ENCODE assay signal across 24 cellular contexts in the genomic region with DNA sequence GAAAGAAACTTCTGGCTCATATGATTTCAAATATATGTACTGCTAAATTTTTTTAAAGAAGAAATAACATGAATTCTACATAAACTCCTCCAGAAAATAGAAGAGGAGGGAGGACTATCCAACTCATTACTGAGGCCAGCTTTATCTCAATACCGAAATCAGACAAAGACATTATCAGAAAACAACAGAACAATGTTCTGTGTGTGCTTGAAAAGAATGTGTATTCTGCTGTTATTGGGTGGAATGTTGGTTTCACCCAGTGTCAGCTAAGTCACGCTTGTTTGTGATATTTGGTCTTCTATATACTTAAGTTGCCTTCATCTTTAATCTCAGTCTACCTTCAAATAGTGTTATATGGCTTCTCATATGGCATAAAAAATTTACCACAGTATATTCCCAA. TPM values are rescaled to one million over a fixed set of nuclear protein-coding genes. Genes with fewer than 3 reads are reported as not detected.
DNase-seq lines count a peak whose midpoint lies in the region; ATAC-seq, FAIRE-seq and TF ChIP-seq lines count a peak whose summit lies in the region.
"Had no signal": no experiment of that assay in that cellular context is flagged by ENCODE, and none has a peak within 500 bp of the region (broad histone marks: within the 10 kb centered on the region; RNA-seq: fewer than 3 reads in every experiment).

No MANE protein-coding gene starts in this region.

- in situ Hi-C loops in K562 (cut with MboI): no loop called here

- H3K9me3 ChIP-seq in K562 (replicated peaks; ENCODE audit: control insufficient read depth, insufficient read depth, low read depth, low read length) (no peaks in the 10 kb centered on the region), keratinocyte (ENCODE audit: control insufficient read depth, low read depth, low read length) (no peaks in the 10 kb centered on the region)
- H3K9me3 ChIP-seq: A549 had no signal

- H3K27ac ChIP-seq in K562 (ENCODE audit: extremely low read depth, low read depth, low read length) (no peak overlapping the region), keratinocyte (ENCODE audit: control insufficient read depth, insufficient read depth, low read length) (no peak overlapping the region)
- H3K27ac ChIP-seq: A549, GM23248 had no signal

- FAIRE-seq in D721Med (lab: Jason Lieb, UNC) (peak; percentile 51), K562 (lab: Jason Lieb, UNC) (no peak), keratinocyte (lab: Jason Lieb, UNC) (peak; percentile 17)
- FAIRE-seq: A549, GM12892, H1 had no signal

- no peak for TF ChIP-seq RAD21 in K562 (CRISPR knock-in tag; conservative IDR thresholded peaks at IDR 0.05 in 1 of 2, IDR thresholded peaks at IDR 0.05 in 1 of 2)

- no peaks in the 10 kb centered on the region for H4K20me1 ChIP-seq in K562 (replicated peaks; ENCODE audit: control insufficient read depth, insufficient read depth, low read length)
- H4K20me1 ChIP-seq in keratinocyte (ENCODE audit: control insufficient read depth, extremely low read depth, insufficient read depth, low read length): no peaks in the 10 kb centered on the region

- TF ChIP-seq POLR2A in K562 (conservative IDR thresholded peaks at IDR 0.05): no peak

- CTCF ChIA-PET in K562 (lab: Yijun Ruan, JAX; ENCODE audit: low intra/inter-chr PET ratio): interaction anchor here (0.6 kb wide), 1 partner anchor 356 kb away, joined by 3 read pairs; no protein-coding TSS in a partner anchor

- intact Hi-C loops in K562 (cut with micrococcal nuclease) (loop anchor here (10.0 kb wide), 1 partner anchor 512 kb away; no protein-coding TSS in a partner anchor), Right ventricle myocardium inferior (cut with DNase I) (no loop called here)

- no TSS peak for BruUV-seq in K562 (replicated peaks; lab: Mats Ljungman, UMichigan)

- H3K4me2 ChIP-seq in K562 (ENCODE audit: insufficient read depth, low read length) (no peak overlapping the region), keratinocyte (ENCODE audit: control insufficient read depth, extremely low read depth, insufficient read depth, low read depth, low read length) (no peak overlapping the region)
- H3K4me2 ChIP-seq: A549 had no signal

- no peak for TF ChIP-seq EP300 in K562 (IDR thresholded peaks at IDR 0.05; ENCODE audit: low read length)

- DNase-seq in D721Med (ENCODE audit: insufficient read length, low spot score) (no peak), K562 (ENCODE audit: extremely low read depth in 1 of 4, low spot score in 3 of 4) (no peak), keratinocyte (ENCODE audit: low read depth, low spot score) (no peak), pons (ENCODE audit: low spot score) (peak; percentile 79), Right ventricle myocardium inferior (ENCODE audit: missing footprints) (no peak)
- DNase-seq: 8988T; ACHN; AML-193; C1 segment of cervical spinal cord; Calu3; CD4-positive, alpha-beta memory T cell; COR-L47; DMS153; DND-41; GM23248; H7; HCEC 1CT had no signal

- H2AFZ ChIP-seq in K562 (ENCODE audit: low read depth, low read length) (no peak overlapping the region), keratinocyte (ENCODE audit: control insufficient read depth, low read length) (no peak overlapping the region)
- H2AFZ ChIP-seq: GM23248 had no signal

- H3K36me3 ChIP-seq in K562 (ENCODE audit: control insufficient read depth, insufficient read depth, low read length) (no peaks in the 10 kb centered on the region), keratinocyte (ENCODE audit: control insufficient read depth in 2 of 2, extremely low read depth in 1 of 2, insufficient read depth in 2 of 2, low read length in 2 of 2) (no peaks in the 10 kb centered on the region)

- 0% methylated on average over 2 of the region's 2 CpGs for WGBS in K562 (ENCODE audit: insufficient coverage, low coverage, missing lambda C conversion rate)

- H3K9me1 ChIP-seq in K562 (ENCODE audit: control insufficient read depth, insufficient read depth, low read length): no peaks in the 10 kb centered on the region
- no peaks in the 10 kb centered on the region for H3K9me1 ChIP-seq in keratinocyte (ENCODE audit: control insufficient read depth, extremely low read depth, insufficient read depth, low read length)

- H3K27me3 ChIP-seq in K562 (ENCODE audit: control insufficient read depth in 2 of 2, insufficient read depth in 2 of 2, low read length in 2 of 2) (peaks cover 0 to 2% of the 10 kb centered on the region in 2 experiments; a peak in 1 of 5 replicates), keratinocyte (ENCODE audit: control insufficient read depth, extremely low read depth, insufficient read depth, low read length) (no peaks in the 10 kb centered on the region)

- H3K79me2 ChIP-seq in K562 (ENCODE audit: control insufficient read depth, insufficient read depth, low read length) (no peaks in the 10 kb centered on the region), keratinocyte (ENCODE audit: control insufficient read depth, insufficient read depth, low read length) (no peaks in the 10 kb centered on the region)

- dilution Hi-C loops in keratinocyte (cut with MboI; ENCODE audit: extremely low pct_ligation_motif_present, low sequenced_read_pairs): loop anchor here (25.0 kb wide), 1 partner anchor 100 kb away; no protein-coding TSS in a partner anchor

- POLR2A ChIA-PET in K562 (lab: Yijun Ruan, JAX): no interaction called here

- no peak overlapping the region for H3K4me3 ChIP-seq in K562
- H3K4me3 ChIP-seq in keratinocyte (ENCODE audit: control insufficient read depth in 2 of 3, extremely low read depth in 1 of 3, insufficient read depth in 2 of 3, low read depth in 1 of 3, low read length in 3 of 3): no peak overlapping the region
- H3K4me3 ChIP-seq: A549, GM23248 had no signal

- ATAC-seq in K562 (no peak), Right ventricle myocardium inferior (no peak), GM19023 (IDR thresholded peaks at IDR 0.05; ENCODE audit: unreplicated experiment) (no peak), GM21528 (IDR thresholded peaks at IDR 0.05; ENCODE audit: low FRiP score, unreplicated experiment) (no peak), GM18870 (IDR thresholded peaks at IDR 0.05; ENCODE audit: unreplicated experiment) (no peak)
- ATAC-seq: A549 had no signal

- no peak overlapping the region for H3K9ac ChIP-seq in K562 (ENCODE audit: insufficient read depth in 1 of 2, low read depth in 2 of 2, low read length in 2 of 2)
- H3K9ac ChIP-seq in keratinocyte (ENCODE audit: control insufficient read depth, extremely low read depth, insufficient read depth, low read length): no peak overlapping the region
- H3K9ac ChIP-seq: GM23248 had no signal

- TF ChIP-seq CTCF in D721Med (IDR thresholded peaks at IDR 0.05; ENCODE audit: insufficient read depth, missing control alignments) (no peak), K562 (IDR thresholded peaks at IDR 0.05 in 2 of 3, conservative IDR thresholded peaks at IDR 0.05 in 1 of 3; ENCODE audit: insufficient read depth in 2 of 3, low read depth in 1 of 3, low read length in 3 of 3) (no peak), keratinocyte (optimal IDR thresholded peaks at IDR 0.05 in 1 of 3, IDR thresholded peaks at IDR 0.05 in 1 of 3, conservative IDR thresholded peaks at IDR 0.05 in 1 of 3; ENCODE audit: extremely low read depth in 1 of 3, insufficient read depth in 2 of 3, low read length in 3 of 3) (no peak)

- H3K4me1 ChIP-seq in K562 (replicated peaks in 1 of 2; ENCODE audit: control insufficient read depth in 2 of 2, insufficient read depth in 2 of 2, low read length in 2 of 2) (no peaks in the 10 kb centered on the region; a peak in 1 of 5 replicates), keratinocyte (ENCODE audit: control insufficient read depth, extremely low read depth, insufficient read depth, low read length) (no peaks in the 10 kb centered on the region)

RNA-seq across cellular contexts. Expression of a gene that starts 18.6 kb away (rescaled TPM):
- 0.09 and 0.23 TPM in 2 replicates for total RNA-seq in K562 (2011; cell fraction: chromatin; rRNA removed; ENCODE audit: low replicate concordance)
- total RNA-seq in K562 (2011; cell fraction: nucleolus; rRNA removed): 0.13 and 0.17 TPM in 2 replicates
- total RNA-seq in K562 (2011; cell fraction: nucleoplasm; rRNA removed): 0.22 and 0.76 TPM in 2 replicates
- 0.05 and 0.33 TPM in 2 replicates for total RNA-seq in K562 (2014; rRNA removed)
- total RNA-seq in K562 (2014; rRNA removed; fragmentation: Illumina TruSeq; extraction: Trizol): 0.36 and 0.48 TPM in 2 replicates
- 0.30 and 0.47 TPM in 2 replicates for total RNA-seq in K562 (2015; rRNA removed; fragmentation: Illumina TruSeq; extraction: Trizol)
- 0.29 and 0.31 TPM in 2 replicates for total RNA-seq in K562 (2021)
- polyA plus RNA-seq in K562 (2011; rRNA removed): 0.35 and 0.96 TPM in 2 replicates
- 0.15 and 0.31 TPM in 2 replicates for polyA plus RNA-seq in K562 (2011; cell fraction: cytosol; rRNA removed)
- 0.07 and 0.21 TPM in 2 replicates for polyA plus RNA-seq in K562 (2011; cell fraction: nucleus; rRNA removed)
- 0.57 and 0.64 TPM in 2 replicates for polyA plus RNA-seq in K562 (2012)
- 0.35 and 0.56 TPM in 2 replicates for polyA plus RNA-seq in K562 (2014; fragmentation: Illumina TruSeq; extraction: Trizol)
- polyA plus RNA-seq in K562 (2014; fragmentation: Nextera tagmentation; extraction: Ambion mirVana): under 1 TPM; 0.14 to 0.20 TPM
- 0.17 and 0.23 TPM in 2 replicates for polyA plus RNA-seq in K562 (2014; rRNA removed)
- 0.39 and 1.0 TPM in 2 replicates for polyA minus RNA-seq in K562 (2011; rRNA and poly(A)+ RNA removed)
- 0.27 and 0.29 TPM in 2 replicates for polyA minus RNA-seq in K562 (2011; cell fraction: cytosol; rRNA and poly(A)+ RNA removed)
- 0.27 TPM in 1 of 2 replicates, not detected in the other for polyA minus RNA-seq in K562 (2011; cell fraction: nucleus; rRNA and poly(A)+ RNA removed)
- polyA plus RNA-seq in keratinocyte: 0.04 to 0.10 TPM (median 0.05 TPM) in 3 replicates
- polyA plus RNA-seq in keratinocyte (2011; ENCODE audit: low read depth): not detected
- polyA plus RNA-seq in keratinocyte (2011; cell fraction: cytosol; rRNA removed): 0.01 and 0.04 TPM in 2 replicates
- 0.03 TPM in 1 of 2 replicates, not detected in the other for polyA plus RNA-seq in keratinocyte (2011; cell fraction: nucleus; rRNA removed)
- polyA plus RNA-seq in keratinocyte (2012; ENCODE audit: low replicate concordance): 0.06 and 0.07 TPM in 2 replicates
- 0.03 TPM in 1 of 3 replicates, not detected in the others for polyA minus RNA-seq in keratinocyte
- not detected for polyA minus RNA-seq in keratinocyte (2011; cell fraction: cytosol; rRNA and poly(A)+ RNA removed)
- not detected in 2 replicates for polyA minus RNA-seq in keratinocyte (2011; cell fraction: nucleus; rRNA and poly(A)+ RNA removed)
- total RNA-seq in Right ventricle myocardium inferior: 2.4 TPM
- total RNA-seq: CD4-positive, alpha-beta memory T cell had no signal
- polyA plus RNA-seq: CD4-positive, alpha-beta memory T cell had no signal

RNA-seq across cellular contexts. Expression of a gene that starts 30.9 kb away (rescaled TPM):
- total RNA-seq in K562 (2011; cell fraction: chromatin; rRNA removed; ENCODE audit: low replicate concordance): 4.2 and 16.1 TPM in 2 replicates
- 2.2 and 3.4 TPM in 2 replicates for total RNA-seq in K562 (2011; cell fraction: nucleolus; rRNA removed)
- total RNA-seq in K562 (2011; cell fraction: nucleoplasm; rRNA removed): 9.5 and 15.3 TPM in 2 replicates
- total RNA-seq in K562 (2014; rRNA removed) (10.1 and 11.7 TPM in 2 replicates), K562 (2014; rRNA removed; fragmentation: Illumina TruSeq; extraction: Trizol) (21.5 and 23.7 TPM in 2 replicates), K562 (2015; rRNA removed; fragmentation: Illumina TruSeq; extraction: Trizol) (12.1 and 13.0 TPM in 2 replicates), K562 (2021) (23.0 and 24.8 TPM in 2 replicates), Right ventricle myocardium inferior (12.6 TPM)
- polyA plus RNA-seq in K562 (2011; rRNA removed) (7.1 and 8.9 TPM in 2 replicates), K562 (2014; fragmentation: Illumina TruSeq; extraction: Trizol) (14.5 and 15.2 TPM in 2 replicates), K562 (2014; fragmentation: Nextera tagmentation; extraction: Ambion mirVana) (1 to 10 TPM; 5.5 to 7.2 TPM), K562 (2014; rRNA removed) (7.7 and 8.7 TPM in 2 replicates), keratinocyte (4.1 to 7.7 TPM (median 5.4 TPM) in 3 replicates)
- 1.7 and 3.4 TPM in 2 replicates for polyA plus RNA-seq in K562 (2011; cell fraction: cytosol; rRNA removed)
- polyA plus RNA-seq in K562 (2011; cell fraction: nucleus; rRNA removed): 2.4 and 3.3 TPM in 2 replicates
- 12.6 and 15.8 TPM in 2 replicates for polyA plus RNA-seq in K562 (2012)
- 13.3 and 17.7 TPM in 2 replicates for polyA minus RNA-seq in K562 (2011; rRNA and poly(A)+ RNA removed)
- polyA minus RNA-seq in K562 (2011; cell fraction: cytosol; rRNA and poly(A)+ RNA removed): 7.8 and 8.5 TPM in 2 replicates
- 2.8 and 5.9 TPM in 2 replicates for polyA minus RNA-seq in K562 (2011; cell fraction: nucleus; rRNA and poly(A)+ RNA removed)
- polyA plus RNA-seq in keratinocyte (2011; ENCODE audit: low read depth): 9.0 TPM
- 4.0 and 6.8 TPM in 2 replicates for polyA plus RNA-seq in keratinocyte (2011; cell fraction: cytosol; rRNA removed)
- polyA plus RNA-seq in keratinocyte (2011; cell fraction: nucleus; rRNA removed): 5.1 and 6.7 TPM in 2 replicates
- 10.1 and 11.7 TPM in 2 replicates for polyA plus RNA-seq in keratinocyte (2012; ENCODE audit: low replicate concordance)
- 1.4 to 6.5 TPM (median 4.3 TPM) in 3 replicates for polyA minus RNA-seq in keratinocyte
- 11.9 TPM for polyA minus RNA-seq in keratinocyte (2011; cell fraction: cytosol; rRNA and poly(A)+ RNA removed)
- polyA minus RNA-seq in keratinocyte (2011; cell fraction: nucleus; rRNA and poly(A)+ RNA removed): 3.9 and 9.3 TPM in 2 replicates

RNA-seq across cellular contexts. Expression of a gene that starts 48.8 kb away (rescaled TPM):
- total RNA-seq in K562 (2011; cell fraction: chromatin; rRNA removed; ENCODE audit: low replicate concordance): not detected in 2 replicates
- total RNA-seq in K562 (2011; cell fraction: nucleolus; rRNA removed): not detected in 2 replicates
- total RNA-seq in K562 (2011; cell fraction: nucleoplasm; rRNA removed): 0.15 TPM in 1 of 2 replicates, not detected in the other
- total RNA-seq in K562 (2014; rRNA removed) (0.05 and 0.16 TPM in 2 replicates), K562 (2014; rRNA removed; fragmentation: Illumina TruSeq; extraction: Trizol) (0.06 TPM in 1 of 2 replicates, not detected in the other), K562 (2015; rRNA removed; fragmentation: Illumina TruSeq; extraction: Trizol) (0.08 and 0.14 TPM in 2 replicates), K562 (2021) (0.04 and 0.09 TPM in 2 replicates), Right ventricle myocardium inferior (0.14 TPM)
- polyA plus RNA-seq in K562 (2011; rRNA removed) (not detected in 2 replicates), K562 (2014; fragmentation: Illumina TruSeq; extraction: Trizol) (0.04 and 0.10 TPM in 2 replicates), K562 (2014; fragmentation: Nextera tagmentation; extraction: Ambion mirVana) (under 1 TPM; 0.07 to 0.10 TPM), K562 (2014; rRNA removed) (0.05 TPM in 2 replicates), keratinocyte (not detected in 3 replicates)
- polyA plus RNA-seq in K562 (2011; cell fraction: cytosol; rRNA removed): not detected in 2 replicates
- polyA plus RNA-seq in K562 (2011; cell fraction: nucleus; rRNA removed): not detected in 2 replicates
- polyA plus RNA-seq in K562 (2012): 0.34 and 1.7 TPM in 2 replicates
- polyA minus RNA-seq in K562 (2011; rRNA and poly(A)+ RNA removed): not detected in 2 replicates
- not detected in 2 replicates for polyA minus RNA-seq in K562 (2011; cell fraction: cytosol; rRNA and poly(A)+ RNA removed)
- not detected in 2 replicates for polyA minus RNA-seq in K562 (2011; cell fraction: nucleus; rRNA and poly(A)+ RNA removed)
- not detected for polyA plus RNA-seq in keratinocyte (2011; ENCODE audit: low read depth)
- polyA plus RNA-seq in keratinocyte (2011; cell fraction: cytosol; rRNA removed): not detected in 2 replicates
- not detected in 2 replicates for polyA plus RNA-seq in keratinocyte (2011; cell fraction: nucleus; rRNA removed)
- polyA plus RNA-seq in keratinocyte (2012; ENCODE audit: low replicate concordance): 0.35 TPM in 1 of 2 replicates, not detected in the other
- polyA minus RNA-seq in keratinocyte: not detected in 3 replicates
- not detected for polyA minus RNA-seq in keratinocyte (2011; cell fraction: cytosol; rRNA and poly(A)+ RNA removed)
- not detected in 2 replicates for polyA minus RNA-seq in keratinocyte (2011; cell fraction: nucleus; rRNA and poly(A)+ RNA removed)
- total RNA-seq: Calu3; CD4-positive, alpha-beta memory T cell; GM23248; H1; H7 had no signal
- polyA plus RNA-seq: A549, BJ, H1 had no signal
